Comparison of ENCODE assay signal across 3 cellular contexts in genomic region chr17:80248894-80249710, GRCh38.
TF ChIP-seq lines count a peak whose summit lies in the region.

No MANE protein-coding gene starts in this region.

TF ChIP-seq in SK-N-SH, 30 proteins besides CTCF, POLR2A, EP300 and RAD21:
- TF ChIP-seq SIN3A (IDR thresholded peaks at IDR 0.05; ENCODE audit: borderline replicate concordance, low read depth, low read length) = no peak
- no peak for TF ChIP-seq JUND (IDR thresholded peaks at IDR 0.05)
- TF ChIP-seq FOSL2 (IDR thresholded peaks at IDR 0.05; ENCODE audit: borderline replicate concordance, low read depth) = no peak
- no peak for TF ChIP-seq MEF2A (IDR thresholded peaks at IDR 0.05; ENCODE audit: borderline replicate concordance, low read depth)
- no peak for TF ChIP-seq EZH2phosphoT487 (IDR thresholded peaks at IDR 0.05; ENCODE audit: borderline replicate concordance, low read depth)
- TF ChIP-seq IRF3 (IDR thresholded peaks at IDR 0.05; ENCODE audit: low read depth, low read length) = no peak

TF ChIP-seq in SK-N-SH treated with all-trans-retinoic acid at 6 μM for 48 hours, 23 proteins besides CTCF, POLR2A, EP300 and RAD21:
- TF ChIP-seq GLIS3 (CRISPR knock-in tag; IDR thresholded peaks at IDR 0.05) = no peak
- no peak for TF ChIP-seq TSHZ2 (CRISPR knock-in tag; IDR thresholded peaks at IDR 0.05)
- TF ChIP-seq PATZ1 (CRISPR knock-in tag; IDR thresholded peaks at IDR 0.05; ENCODE audit: borderline replicate concordance) = no peak
- TF ChIP-seq OSR1 (CRISPR knock-in tag; IDR thresholded peaks at IDR 0.05) = no peak
- TF ChIP-seq ZFP3 (CRISPR knock-in tag; IDR thresholded peaks at IDR 0.05) = no peak
- no peak for TF ChIP-seq SNAI2 (CRISPR knock-in tag; IDR thresholded peaks at IDR 0.05)
- TF ChIP-seq ESRRG (CRISPR knock-in tag; IDR thresholded peaks at IDR 0.05) = no peak
- no peak for TF ChIP-seq PPARA (CRISPR knock-in tag; IDR thresholded peaks at IDR 0.05; ENCODE audit: borderline replicate concordance)
- no peak for TF ChIP-seq POU6F1 (CRISPR knock-in tag; IDR thresholded peaks at IDR 0.05; ENCODE audit: borderline replicate concordance, low read depth)
- no peak for TF ChIP-seq CSRNP3 (CRISPR knock-in tag; IDR thresholded peaks at IDR 0.05)
- TF ChIP-seq TOX (CRISPR knock-in tag; IDR thresholded peaks at IDR 0.05; ENCODE audit: borderline replicate concordance) = no peak
- TF ChIP-seq TCF4 (CRISPR knock-in tag; IDR thresholded peaks at IDR 0.05; ENCODE audit: borderline replicate concordance) = no peak
- TF ChIP-seq ZNF70 (CRISPR knock-in tag; IDR thresholded peaks at IDR 0.05) = no peak
- TF ChIP-seq ZC3H10 (CRISPR knock-in tag; IDR thresholded peaks at IDR 0.05) = no peak
- TF ChIP-seq CSDC2 (CRISPR knock-in tag; IDR thresholded peaks at IDR 0.05) = no peak
- no peak for TF ChIP-seq ZNF565 (CRISPR knock-in tag; conservative IDR thresholded peaks at IDR 0.05; ENCODE audit: low read depth)
- TF ChIP-seq ISL1 (CRISPR knock-in tag; IDR thresholded peaks at IDR 0.05) = no peak
- no peak for TF ChIP-seq BACH2 (CRISPR knock-in tag; IDR thresholded peaks at IDR 0.05; ENCODE audit: borderline replicate concordance)
- TF ChIP-seq ZNF8 (CRISPR knock-in tag; IDR thresholded peaks at IDR 0.05) = no peak

TF ChIP-seq in IMR-90, 13 proteins besides CTCF, POLR2A, EP300 and RAD21:
- no peak for TF ChIP-seq ELK1 (IDR thresholded peaks at IDR 0.05; ENCODE audit: borderline replicate concordance, low read depth, low read length)
- TF ChIP-seq RCOR1 (IDR thresholded peaks at IDR 0.05; ENCODE audit: insufficient replicate concordance, low read length) = no peak
- TF ChIP-seq MAFK (IDR thresholded peaks at IDR 0.05; ENCODE audit: low read depth, low read length) = no peak
- no peak for TF ChIP-seq FOS (IDR thresholded peaks at IDR 0.05; ENCODE audit: low read depth, low read length)
- no peak for TF ChIP-seq MXI1 (IDR thresholded peaks at IDR 0.05; ENCODE audit: borderline replicate concordance, low read depth, low read length)
- no peak for TF ChIP-seq CEBPB (IDR thresholded peaks at IDR 0.05; ENCODE audit: low read depth, low read length)
- TF ChIP-seq RFX5 (IDR thresholded peaks at IDR 0.05; ENCODE audit: low read depth, low read length) = no peak
- no peak for TF ChIP-seq SMC3 (IDR thresholded peaks at IDR 0.05; ENCODE audit: low read depth, low read length)
- TF ChIP-seq USF2 (IDR thresholded peaks at IDR 0.05; ENCODE audit: low read depth, low read length) = no peak
- TF ChIP-seq NFE2L2 (IDR thresholded peaks at IDR 0.05; ENCODE audit: low read depth, low read length) = no peak
- no peak for TF ChIP-seq MAZ (IDR thresholded peaks at IDR 0.05; ENCODE audit: borderline replicate concordance, low read depth, low read length)
- TF ChIP-seq BHLHE40 (IDR thresholded peaks at IDR 0.05; ENCODE audit: low read depth, low read length) = no peak
